In genomic region chr2:132633635-132634034, GRCh38 we compare ENCODE assay signal across 2 cellular contexts.
TF ChIP-seq lines count a peak whose summit lies in the region.

No MANE protein-coding gene starts in this region.

TF ChIP-seq in HepG2, 621 proteins besides CTCF, POLR2A, EP300 and RAD21 (continues in another document):
- TF ChIP-seq TFE3 (CRISPR knock-in tag; IDR thresholded peaks at IDR 0.05), result no peak
- no peak for TF ChIP-seq KLF15 (CRISPR knock-in tag; IDR thresholded peaks at IDR 0.05; ENCODE audit: borderline replicate concordance)
- TF ChIP-seq ZBTB38 (CRISPR knock-in tag; IDR thresholded peaks at IDR 0.05), result no peak
- TF ChIP-seq MAX (IDR thresholded peaks at IDR 0.05), result no peak
- TF ChIP-seq ASH2L (IDR thresholded peaks at IDR 0.05; ENCODE audit: insufficient read length, low read depth, low read length), result no peak
- no peak for TF ChIP-seq ZFAT (CRISPR knock-in tag; conservative IDR thresholded peaks at IDR 0.05)
- no peak for TF ChIP-seq GTF2F1 (IDR thresholded peaks at IDR 0.05; ENCODE audit: low read length)
- no peak for TF ChIP-seq ZNF547 (CRISPR knock-in tag; IDR thresholded peaks at IDR 0.05)
- TF ChIP-seq POGK (CRISPR knock-in tag; conservative IDR thresholded peaks at IDR 0.05), result no peak
- no peak for TF ChIP-seq HMGXB3 (CRISPR knock-in tag; IDR thresholded peaks at IDR 0.05; ENCODE audit: borderline replicate concordance)
- TF ChIP-seq DMTF1 (CRISPR knock-in tag; IDR thresholded peaks at IDR 0.05), result no peak
- no peak for TF ChIP-seq DMAP1 (CRISPR knock-in tag; IDR thresholded peaks at IDR 0.05)
- 0 out of 2 replicates have a peak, but pooled peaks have one; percentile 12 for TF ChIP-seq PLRG1 (conservative IDR thresholded peaks at IDR 0.05)
- peak; percentile 64 for TF ChIP-seq PHB2 (IDR thresholded peaks at IDR 0.05; ENCODE audit: partially characterized antibody)
- no peak for TF ChIP-seq NCOR1 (IDR thresholded peaks at IDR 0.05; ENCODE audit: borderline replicate concordance, low read length)

TF ChIP-seq in H1, 55 proteins besides CTCF, POLR2A, EP300 and RAD21:
- TF ChIP-seq TEAD4 (IDR thresholded peaks at IDR 0.05; ENCODE audit: low read depth, low read length) (no peak), POU5F1 (IDR thresholded peaks at IDR 0.05; ENCODE audit: low read depth, low read length) (no peak), EGR1 (IDR thresholded peaks at IDR 0.05; ENCODE audit: borderline replicate concordance, low read depth, low read length) (no peak), CEBPB (IDR thresholded peaks at IDR 0.05; ENCODE audit: low read depth, low read length) (no peak), SRF (IDR thresholded peaks at IDR 0.05; ENCODE audit: low read depth, low read length) (no peak), RBBP5 (IDR thresholded peaks at IDR 0.05; ENCODE audit: borderline replicate concordance, low read depth, low read length) (no peak), SIRT6 (IDR thresholded peaks at IDR 0.05; ENCODE audit: low read length) (no peak), TAF1 (IDR thresholded peaks at IDR 0.05; ENCODE audit: low read depth, low read length) (no peak), SIX5 (IDR thresholded peaks at IDR 0.05; ENCODE audit: low read depth, low read length) (no peak), MAFK (IDR thresholded peaks at IDR 0.05; ENCODE audit: low read depth, low read length) (no peak), RXRA (IDR thresholded peaks at IDR 0.05; ENCODE audit: insufficient read depth, low read depth, low read length) (no peak), GTF2F1 (IDR thresholded peaks at IDR 0.05; ENCODE audit: borderline replicate concordance, low read depth, low read length) (no peak), CBX5 (IDR thresholded peaks at IDR 0.05; ENCODE audit: low read depth, low read length) (no peak), KDM5A (IDR thresholded peaks at IDR 0.05; ENCODE audit: low read length) (no peak)
TF ChIP-seq in H1: peak in this region for 0.
